In the genomic region with DNA sequence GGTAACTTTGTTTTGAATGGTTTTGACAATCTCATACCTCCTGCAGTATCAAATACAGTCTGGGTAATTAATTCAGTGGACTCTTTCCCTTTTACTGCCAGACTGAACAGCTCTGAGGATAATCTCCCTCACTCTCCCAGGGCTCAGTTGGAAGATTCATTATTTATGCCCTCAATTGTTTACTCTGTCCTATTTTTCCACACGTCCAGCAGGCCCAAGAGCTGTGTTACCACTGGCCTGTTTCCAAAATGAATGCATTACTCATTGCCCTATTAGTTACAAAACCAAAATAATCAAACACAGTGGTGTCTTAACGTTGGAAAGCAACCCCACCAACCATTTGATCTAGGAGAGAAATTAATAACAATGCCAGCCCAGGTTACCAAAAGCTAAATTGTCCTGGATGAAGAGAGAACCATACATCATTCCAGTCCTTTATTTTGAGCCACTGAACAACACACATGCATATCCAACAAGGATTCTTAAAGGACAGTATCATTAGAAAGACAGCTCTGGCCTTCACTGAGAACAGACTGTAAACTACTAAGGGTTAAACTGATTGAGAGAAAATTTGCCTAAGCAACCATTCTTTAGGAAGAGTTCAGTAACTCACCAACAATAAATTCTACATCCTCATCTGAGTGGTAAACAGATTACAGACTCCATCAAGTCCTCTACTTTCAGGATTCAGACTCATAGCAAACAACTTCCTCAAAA, we compare ENCODE assay signal across 8 cellular contexts. TPM values are rescaled to one million over a fixed set of nuclear protein-coding genes. Genes with fewer than 3 reads are reported as not detected.
DNase-seq lines count a peak whose midpoint lies in the region; ATAC-seq lines count a peak whose summit lies in the region.

No MANE protein-coding gene starts in this region.

- no peaks in the 10 kb centered on the region for H3K36me3 ChIP-seq in urinary bladder (ENCODE audit: insufficient read depth)

- WGBS in urinary bladder, result 3% methylated on average over 2 of the region's 2 CpGs

- ATAC-seq in GM19351 (IDR thresholded peaks at IDR 0.05; ENCODE audit: unreplicated experiment) (no peak), GM21526 (IDR thresholded peaks at IDR 0.05; ENCODE audit: low FRiP score, unreplicated experiment) (no peak)

- H3K27ac ChIP-seq in caudate nucleus (ENCODE audit: low read depth, low read length) (peak overlapping the region; percentile 36), urinary bladder (ENCODE audit: low read depth) (peak overlapping the region; percentile 82)

- H3K4me3 ChIP-seq in urinary bladder (ENCODE audit: low read depth, low read length), result no peak overlapping the region

- peak; percentile 41 for DNase-seq in DMS 273 (lab: John Stamatoyannopoulos, UW; ENCODE audit: unreplicated experiment)
- DNase-seq in DMS 273 treated with DMSO at 0.1 percent for 48 hours (lab: John Stamatoyannopoulos, UW), result no peak
- DNase-seq in NCI-H446 treated with DMSO at 0.1 percent for 48 hours (lab: John Stamatoyannopoulos, UW), result peak; percentile 39
- peak in 1 of 61 donors; percentile 23 for DNase-seq in caudate nucleus (lab: John Stamatoyannopoulos, UW)
- peak; percentile 93 to 95 for DNase-seq in lung microvascular endothelial cell (ENCODE audit: low read depth in 2 of 2)

- H3K4me1 ChIP-seq in urinary bladder (ENCODE audit: insufficient read depth), result no peaks in the 10 kb centered on the region

RNA-seq across cellular contexts. Expression of a gene that starts 34.5 kb away (rescaled TPM):
- 4.1 and 6.5 TPM in 2 replicates for total RNA-seq in lung microvascular endothelial cell
- 6.8 TPM for total RNA-seq in urinary bladder
- polyA plus RNA-seq in urinary bladder, result 15.0 TPM

RNA-seq across cellular contexts. Expression of a gene that starts 46.7 kb away (rescaled TPM):
- total RNA-seq in lung microvascular endothelial cell (23.1 and 24.6 TPM in 2 replicates), urinary bladder (16.0 TPM)
- 35.8 TPM for polyA plus RNA-seq in urinary bladder
